Comparison of ENCODE assay signal across 10 cellular contexts in genomic region chr1:181126871-181127587, GRCh38. TPM values are rescaled to one million over a fixed set of nuclear protein-coding genes. Genes with fewer than 3 reads are reported as not detected.
DNase-seq lines count a peak whose midpoint lies in the region; ATAC-seq, FAIRE-seq and TF ChIP-seq lines count a peak whose summit lies in the region.
"Had no signal": no experiment of that assay in that cellular context is flagged by ENCODE, and none has a peak within 500 bp of the region (broad histone marks: within the 10 kb centered on the region; RNA-seq: fewer than 3 reads in every experiment).

No MANE protein-coding gene starts in this region.

- H3K4me1 ChIP-seq in SK-N-SH (ENCODE audit: control insufficient read depth in 1 of 2, insufficient read depth in 2 of 2, low read depth in 1 of 2, low read length in 1 of 2) (peaks cover 8 to 20% of the 10 kb centered on the region in 2 experiments; a peak in 2 of 4 replicates), testis (peaks cover 16% of the 10 kb centered on the region)

- H3K36me3 ChIP-seq in SK-N-SH (replicated peaks in 1 of 2; ENCODE audit: control insufficient read depth in 1 of 2, insufficient read depth in 2 of 2, low read length in 1 of 2) (no peaks in the 10 kb centered on the region), testis (ENCODE audit: low read depth, missing control alignments) (no peaks in the 10 kb centered on the region)

- H3K4me2 ChIP-seq in SK-N-SH, result no peak overlapping the region

- POLR2A ChIA-PET in SK-N-SH (lab: Yijun Ruan, JAX), result interaction anchor here (1.0 to 1.4 kb wide), 4 partner anchors 9 to 38 kb away, joined by 3 to 6 read pairs (median 5); partner anchors contain the start of gene IER5

- no peaks in the 10 kb centered on the region for H4K20me1 ChIP-seq in SK-N-SH (ENCODE audit: insufficient read depth)

- H3K27me3 ChIP-seq in SK-N-SH (ENCODE audit: insufficient read depth), result no peaks in the 10 kb centered on the region
- H3K27me3 ChIP-seq in testis, result no peaks in the 10 kb centered on the region

- no peak for TF ChIP-seq RAD21 in SK-N-SH (IDR thresholded peaks at IDR 0.05; ENCODE audit: low read length)

- H3K79me2 ChIP-seq in SK-N-SH (ENCODE audit: insufficient read depth), result no peaks in the 10 kb centered on the region

- TF ChIP-seq POLR2A in testis (IDR thresholded peaks at IDR 0.05), result no peak
- TF ChIP-seq POLR2A in GM12891 (IDR thresholded peaks at IDR 0.05; ENCODE audit: low read depth, low read length), result no peak

- 80% methylated on average over 9 of the region's 10 CpGs for WGBS in SK-N-SH (ENCODE audit: low lambda C conversion rate)
- WGBS in testis, 2 donors, result 50 to 59% methylated on average over 9 to 10 of the region's 10 CpGs

- H3K9ac ChIP-seq in SK-N-SH, result no peak overlapping the region

- CTCF ChIA-PET in SK-N-SH (lab: Yijun Ruan, JAX), result interaction anchor here (0.7 to 2.8 kb wide), 7 partner anchors 9 to 245 kb away, joined by 3 to 17 read pairs (median 5); no protein-coding TSS in a partner anchor

- H3K9me3 ChIP-seq in SK-N-SH (no peaks in the 10 kb centered on the region), testis (no peaks in the 10 kb centered on the region)

- intact Hi-C loops in testis (cut with DNase I; ENCODE audit: low total_unique reads), result no loop called here

- TF ChIP-seq EP300 in SK-N-SH (IDR thresholded peaks at IDR 0.05; ENCODE audit: borderline replicate concordance in 1 of 2, low read depth in 1 of 2, low read length in 1 of 2), result no peak

- no peak for TF ChIP-seq CTCF in SK-N-SH (IDR thresholded peaks at IDR 0.05)
- TF ChIP-seq CTCF in testis (IDR thresholded peaks at IDR 0.05), result no peak

- H3F3A ChIP-seq in SK-N-SH (replicated peaks; ENCODE audit: insufficient read depth), result no peaks in the 10 kb centered on the region

- ATAC-seq in SK-N-SH treated with all-trans-retinoic acid at 6 μM for 48 hours (no peak), GM19463 (IDR thresholded peaks at IDR 0.05; ENCODE audit: unreplicated experiment) (no peak)

- DNase-seq in SK-N-SH (peak; percentile 38), NCI-H2196 (lab: John Stamatoyannopoulos, UW; ENCODE audit: unreplicated experiment) (peak; percentile 87), cerebellum (ENCODE audit: low spot score) (peak; percentile 65), testis (peak; percentile 28), GM12891 (ENCODE audit: insufficient read length, low spot score) (no peak), AML-193 (lab: John Stamatoyannopoulos, UW) (no peak)
- DNase-seq: Kasumi-1; stimulated activated CD4-positive, alpha-beta T cell treated with anti-CD3 and anti-CD28 coated beads, Interleukin-15, amount 100 ng/mL, for 24 hours had no signal

- no peaks in the 10 kb centered on the region for H3K9me2 ChIP-seq in SK-N-SH

- H2AFZ ChIP-seq in SK-N-SH (ENCODE audit: low read depth), result no peak overlapping the region

- FAIRE-seq in GM12891 (lab: Jason Lieb, UNC), result no peak

- H3K27ac ChIP-seq in SK-N-SH (ENCODE audit: low read depth in 2 of 2, low read length in 1 of 2) (no peak overlapping the region), testis (no peak overlapping the region)

- H3K4me3 ChIP-seq in SK-N-SH (ENCODE audit: low read depth in 2 of 2, low read length in 1 of 2), result no peak overlapping the region
- H3K4me3 ChIP-seq in testis, result no peak overlapping the region

TF ChIP-seq in SK-N-SH, 30 proteins besides CTCF, POLR2A, EP300 and RAD21:
- TF ChIP-seq USF1 (IDR thresholded peaks at IDR 0.05; ENCODE audit: borderline replicate concordance, low read depth), result no peak
- TF ChIP-seq NFIC (IDR thresholded peaks at IDR 0.05; ENCODE audit: borderline replicate concordance), result peak; percentile 62

TF ChIP-seq in SK-N-SH treated with all-trans-retinoic acid at 6 μM for 48 hours, 23 proteins besides CTCF, POLR2A, EP300 and RAD21 (continues in another document):
- TF ChIP-seq GLIS3 (CRISPR knock-in tag; IDR thresholded peaks at IDR 0.05) (no peak), PPARA (CRISPR knock-in tag; IDR thresholded peaks at IDR 0.05; ENCODE audit: borderline replicate concordance) (no peak), ZC3H10 (CRISPR knock-in tag; IDR thresholded peaks at IDR 0.05) (no peak), BACH2 (CRISPR knock-in tag; IDR thresholded peaks at IDR 0.05; ENCODE audit: borderline replicate concordance) (no peak), CREB5 (CRISPR knock-in tag; IDR thresholded peaks at IDR 0.05; ENCODE audit: low read depth) (no peak), TSHZ2 (CRISPR knock-in tag; IDR thresholded peaks at IDR 0.05) (no peak)

TF ChIP-seq in GM12891, 5 proteins besides CTCF, POLR2A, EP300 and RAD21:
- TF ChIP-seq PAX5 (IDR thresholded peaks at IDR 0.05; ENCODE audit: insufficient read depth, low read length, severe bottlenecking) (no peak), POU2F2 (IDR thresholded peaks at IDR 0.05; ENCODE audit: low read depth, low read length) (no peak), TAF1 (IDR thresholded peaks at IDR 0.05; ENCODE audit: low read depth, low read length) (no peak), SPI1 (IDR thresholded peaks at IDR 0.05; ENCODE audit: low read depth, low read length) (no peak), POLR2AphosphoS5 (IDR thresholded peaks at IDR 0.05; ENCODE audit: low read depth, low read length) (no peak)

RNA-seq across cellular contexts. Expression of gene IER5, which starts 38.5 kb away (rescaled TPM):
- polyA plus RNA-seq in SK-N-SH (2012; rRNA removed) (46.2 and 52.9 TPM in 2 replicates), testis (ENCODE audit: insufficient read depth, low read depth, low replicate concordance) (7.1 TPM)
- polyA plus RNA-seq in SK-N-SH (2012; cell fraction: cytosol; rRNA removed), result 33.8 and 39.1 TPM in 2 replicates
- 64.9 and 69.1 TPM in 2 replicates for polyA plus RNA-seq in SK-N-SH (2012; cell fraction: nucleus; rRNA removed)
- total RNA-seq in cerebellum (13.7 TPM), testis (10 to 100 TPM; 10.3 to 13.3 TPM)
- 33.9 TPM for polyA plus RNA-seq in GM12891 (2012; ENCODE audit: low read depth, missing spikeins)

Comparison
In these comparisons a context has a peak if more than half of its experiments do, and no peak if none do; other contexts are left out.
1. DNase-seq: peak in SK-N-SH (single experiment), NCI-H2196 (single experiment), cerebellum (single experiment) and testis (single experiment); none in GM12891 (single experiment) and AML-193 (0 of 2).